In the genomic region with DNA sequence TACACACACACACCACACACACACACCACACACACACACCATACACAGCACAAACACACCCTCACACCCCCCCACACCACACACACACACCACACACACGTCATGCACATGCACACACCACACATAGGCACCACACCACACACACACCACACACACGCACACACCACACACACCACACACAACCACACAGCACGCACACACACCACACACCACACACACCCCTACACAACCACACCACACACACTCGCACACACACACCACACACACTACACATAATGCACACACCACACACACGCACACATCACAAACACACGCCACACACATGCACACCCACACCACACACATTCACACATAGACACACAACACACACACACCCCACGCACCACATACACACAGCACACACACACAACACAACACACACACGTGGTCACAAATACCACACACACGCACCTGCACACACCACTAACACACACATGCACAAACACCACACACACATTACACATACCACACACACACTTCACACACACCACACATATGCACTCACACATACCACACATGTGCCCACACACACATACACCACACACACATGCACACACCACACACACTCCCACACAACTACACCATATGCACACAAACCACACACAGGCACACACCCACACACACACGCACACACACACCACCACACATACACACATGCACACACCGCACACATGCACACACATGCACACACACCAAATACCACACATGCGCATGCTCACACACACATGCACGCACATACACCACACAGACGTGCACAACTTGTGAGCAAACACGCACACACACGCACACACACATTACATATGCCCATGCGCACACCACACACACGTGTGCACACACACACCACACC, we compare ENCODE assay signal across 1 cellular context.
TF ChIP-seq lines count a peak whose summit lies in the region.

No MANE protein-coding gene starts in this region.

TF ChIP-seq in HepG2, 621 proteins besides CTCF, POLR2A, EP300 and RAD21 (continued from another document and continues in another):
- TF ChIP-seq MAZ (IDR thresholded peaks at IDR 0.05; ENCODE audit: borderline replicate concordance, low read depth, low read length) (no peak), MAZ (CRISPR knock-in tag; IDR thresholded peaks at IDR 0.05; ENCODE audit: low read depth) (no peak), HOXA5 (CRISPR knock-in tag; IDR thresholded peaks at IDR 0.05) (no peak), RFX5 (IDR thresholded peaks at IDR 0.05; ENCODE audit: low read depth, low read length) (no peak), MIER3 (CRISPR knock-in tag; IDR thresholded peaks at IDR 0.05; ENCODE audit: borderline replicate concordance) (no peak), ZNF460 (CRISPR knock-in tag; IDR thresholded peaks at IDR 0.05; ENCODE audit: borderline replicate concordance) (no peak), ZNF101 (CRISPR knock-in tag; IDR thresholded peaks at IDR 0.05; ENCODE audit: borderline replicate concordance, low read depth) (0 out of 2 replicates have a peak, but pooled peaks have one; percentile 40), ZSCAN22 (CRISPR knock-in tag; IDR thresholded peaks at IDR 0.05) (no peak), ZNF780A (CRISPR knock-in tag; IDR thresholded peaks at IDR 0.05) (no peak), ZNF121 (CRISPR knock-in tag; IDR thresholded peaks at IDR 0.05) (no peak), KAT2B (IDR thresholded peaks at IDR 0.05; ENCODE audit: borderline replicate concordance, low read depth, low read length) (no peak), SYNCRIP (IDR thresholded peaks at IDR 0.05; ENCODE audit: insufficient read depth, low read depth, low read length) (no peak), ZNF761 (CRISPR knock-in tag; conservative IDR thresholded peaks at IDR 0.05) (no peak), SETDB1 (CRISPR knock-in tag; IDR thresholded peaks at IDR 0.05; ENCODE audit: borderline replicate concordance) (no peak), ZMAT3 (CRISPR knock-in tag; conservative IDR thresholded peaks at IDR 0.05) (no peak)
- TF ChIP-seq, protein P1, sequence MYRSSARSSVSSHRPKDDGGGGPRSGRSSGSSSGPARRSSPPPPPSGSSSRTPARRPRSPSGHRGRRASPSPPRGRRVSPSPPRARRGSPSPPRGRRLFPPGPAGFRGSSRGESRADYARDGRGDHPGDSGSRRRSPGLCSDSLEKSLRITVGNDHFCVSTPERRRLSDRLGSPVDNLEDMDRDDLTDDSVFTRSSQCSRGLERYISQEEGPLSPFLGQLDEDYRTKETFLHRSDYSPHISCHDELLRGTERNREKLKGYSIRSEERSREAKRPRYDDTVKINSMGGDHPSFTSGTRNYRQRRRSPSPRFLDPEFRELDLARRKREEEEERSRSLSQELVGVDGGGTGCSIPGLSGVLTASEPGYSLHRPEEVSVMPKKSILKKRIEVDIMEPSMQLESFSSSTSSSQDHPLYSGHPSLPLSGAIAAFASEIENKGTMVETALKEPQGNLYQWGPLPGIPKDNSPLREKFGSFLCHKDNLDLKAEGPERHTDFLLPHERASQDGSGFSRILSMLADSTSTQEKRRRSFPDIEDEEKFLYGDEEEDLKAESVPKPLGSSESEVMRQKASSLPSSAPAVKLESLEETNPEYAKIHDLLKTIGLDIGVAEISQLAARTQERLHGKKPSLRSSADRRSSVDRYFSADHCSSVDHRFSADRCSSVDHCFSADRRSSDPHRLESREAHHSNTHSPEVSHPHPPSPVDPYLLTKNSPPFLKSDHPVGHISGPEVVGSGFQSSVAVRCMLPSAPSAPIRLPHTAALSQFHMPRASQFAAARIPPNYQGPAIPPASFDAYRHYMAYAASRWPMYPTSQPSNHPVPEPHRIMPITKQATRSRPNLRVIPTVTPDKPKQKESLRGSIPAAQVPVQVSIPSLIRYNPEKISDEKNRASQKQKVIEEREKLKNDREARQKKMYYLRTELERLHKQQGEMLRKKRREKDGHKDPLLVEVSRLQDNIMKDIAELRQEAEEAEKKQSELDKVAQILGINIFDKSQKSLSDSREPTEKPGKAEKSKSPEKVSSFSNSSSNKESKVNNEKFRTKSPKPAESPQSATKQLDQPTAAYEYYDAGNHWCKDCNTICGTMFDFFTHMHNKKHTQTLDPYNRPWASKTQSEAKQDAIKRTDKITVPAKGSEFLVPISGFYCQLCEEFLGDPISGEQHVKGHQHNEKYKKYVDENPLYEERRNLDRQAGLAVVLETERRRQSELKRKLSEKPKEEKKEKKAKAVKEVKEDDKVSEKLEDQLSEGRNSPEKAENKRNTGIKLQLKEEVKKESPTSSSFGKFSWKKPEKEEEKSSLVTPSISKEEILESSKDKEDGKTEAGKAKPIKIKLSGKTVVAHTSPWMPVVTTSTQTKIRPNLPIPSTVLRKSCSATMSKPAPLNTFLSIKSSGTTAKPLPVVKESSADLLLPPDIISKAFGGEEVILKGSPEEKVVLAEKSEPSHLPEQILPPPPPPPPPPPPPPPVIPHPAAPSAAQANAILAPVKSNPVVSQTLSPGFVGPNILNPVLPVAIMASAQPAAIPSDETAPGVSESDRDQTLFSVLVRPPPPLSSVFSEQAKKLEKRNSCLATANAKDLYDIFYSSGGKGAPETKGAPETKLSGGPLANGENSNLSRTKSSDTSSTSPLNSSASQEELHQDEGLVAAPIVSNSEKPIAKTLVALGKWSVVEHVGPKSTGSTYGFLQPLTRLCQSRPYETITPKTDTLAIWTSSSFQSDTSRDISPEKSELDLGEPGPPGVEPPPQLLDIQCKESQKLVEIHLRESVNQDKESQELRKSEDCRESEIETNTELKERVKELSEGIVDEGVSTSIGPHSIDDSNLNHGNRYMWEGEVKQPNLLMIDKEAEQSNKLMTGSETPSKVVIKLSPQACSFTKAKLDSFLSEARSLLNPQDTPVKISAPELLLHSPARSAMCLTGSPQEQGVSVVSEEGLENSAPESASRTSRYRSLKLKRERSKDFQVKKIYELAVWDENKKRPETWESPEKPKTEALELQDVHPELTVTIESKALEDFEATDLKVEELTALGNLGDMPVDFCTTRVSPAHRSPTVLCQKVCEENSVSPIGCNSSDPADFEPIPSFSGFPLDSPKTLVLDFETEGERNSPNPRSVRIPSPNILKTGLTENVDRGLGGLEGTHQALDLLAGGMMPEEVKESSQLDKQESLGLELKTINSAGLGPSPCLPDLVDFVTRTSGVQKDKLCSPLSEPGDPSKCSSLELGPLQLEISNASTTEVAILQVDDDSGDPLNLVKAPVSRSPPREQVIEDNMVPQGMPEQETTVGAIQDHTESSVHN (CRISPR knock-in tag; IDR thresholded peaks at IDR 0.05), result peak; percentile 59; the same call in 1 of the 2 replicates
- TF ChIP-seq, protein P2, sequence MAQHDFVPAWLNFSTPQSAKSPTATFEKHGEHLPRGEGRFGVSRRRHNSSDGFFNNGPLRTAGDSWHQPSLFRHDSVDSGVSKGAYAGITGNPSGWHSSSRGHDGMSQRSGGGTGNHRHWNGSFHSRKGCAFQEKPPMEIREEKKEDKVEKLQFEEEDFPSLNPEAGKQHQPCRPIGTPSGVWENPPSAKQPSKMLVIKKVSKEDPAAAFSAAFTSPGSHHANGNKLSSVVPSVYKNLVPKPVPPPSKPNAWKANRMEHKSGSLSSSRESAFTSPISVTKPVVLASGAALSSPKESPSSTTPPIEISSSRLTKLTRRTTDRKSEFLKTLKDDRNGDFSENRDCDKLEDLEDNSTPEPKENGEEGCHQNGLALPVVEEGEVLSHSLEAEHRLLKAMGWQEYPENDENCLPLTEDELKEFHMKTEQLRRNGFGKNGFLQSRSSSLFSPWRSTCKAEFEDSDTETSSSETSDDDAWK (CRISPR knock-in tag; IDR thresholded peaks at IDR 0.05), result no peak
- TF ChIP-seq, protein P3, sequence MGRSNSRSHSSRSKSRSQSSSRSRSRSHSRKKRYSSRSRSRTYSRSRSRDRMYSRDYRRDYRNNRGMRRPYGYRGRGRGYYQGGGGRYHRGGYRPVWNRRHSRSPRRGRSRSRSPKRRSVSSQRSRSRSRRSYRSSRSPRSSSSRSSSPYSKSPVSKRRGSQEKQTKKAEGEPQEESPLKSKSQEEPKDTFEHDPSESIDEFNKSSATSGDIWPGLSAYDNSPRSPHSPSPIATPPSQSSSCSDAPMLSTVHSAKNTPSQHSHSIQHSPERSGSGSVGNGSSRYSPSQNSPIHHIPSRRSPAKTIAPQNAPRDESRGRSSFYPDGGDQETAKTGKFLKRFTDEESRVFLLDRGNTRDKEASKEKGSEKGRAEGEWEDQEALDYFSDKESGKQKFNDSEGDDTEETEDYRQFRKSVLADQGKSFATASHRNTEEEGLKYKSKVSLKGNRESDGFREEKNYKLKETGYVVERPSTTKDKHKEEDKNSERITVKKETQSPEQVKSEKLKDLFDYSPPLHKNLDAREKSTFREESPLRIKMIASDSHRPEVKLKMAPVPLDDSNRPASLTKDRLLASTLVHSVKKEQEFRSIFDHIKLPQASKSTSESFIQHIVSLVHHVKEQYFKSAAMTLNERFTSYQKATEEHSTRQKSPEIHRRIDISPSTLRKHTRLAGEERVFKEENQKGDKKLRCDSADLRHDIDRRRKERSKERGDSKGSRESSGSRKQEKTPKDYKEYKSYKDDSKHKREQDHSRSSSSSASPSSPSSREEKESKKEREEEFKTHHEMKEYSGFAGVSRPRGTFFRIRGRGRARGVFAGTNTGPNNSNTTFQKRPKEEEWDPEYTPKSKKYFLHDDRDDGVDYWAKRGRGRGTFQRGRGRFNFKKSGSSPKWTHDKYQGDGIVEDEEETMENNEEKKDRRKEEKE (IDR thresholded peaks at IDR 0.05), result no peak
- TF ChIP-seq, protein P4, sequence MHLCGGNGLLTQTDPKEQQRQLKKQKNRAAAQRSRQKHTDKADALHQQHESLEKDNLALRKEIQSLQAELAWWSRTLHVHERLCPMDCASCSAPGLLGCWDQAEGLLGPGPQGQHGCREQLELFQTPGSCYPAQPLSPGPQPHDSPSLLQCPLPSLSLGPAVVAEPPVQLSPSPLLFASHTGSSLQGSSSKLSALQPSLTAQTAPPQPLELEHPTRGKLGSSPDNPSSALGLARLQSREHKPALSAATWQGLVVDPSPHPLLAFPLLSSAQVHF (CRISPR knock-in tag; IDR thresholded peaks at IDR 0.05), result no peak
- TF ChIP-seq, protein P5, sequence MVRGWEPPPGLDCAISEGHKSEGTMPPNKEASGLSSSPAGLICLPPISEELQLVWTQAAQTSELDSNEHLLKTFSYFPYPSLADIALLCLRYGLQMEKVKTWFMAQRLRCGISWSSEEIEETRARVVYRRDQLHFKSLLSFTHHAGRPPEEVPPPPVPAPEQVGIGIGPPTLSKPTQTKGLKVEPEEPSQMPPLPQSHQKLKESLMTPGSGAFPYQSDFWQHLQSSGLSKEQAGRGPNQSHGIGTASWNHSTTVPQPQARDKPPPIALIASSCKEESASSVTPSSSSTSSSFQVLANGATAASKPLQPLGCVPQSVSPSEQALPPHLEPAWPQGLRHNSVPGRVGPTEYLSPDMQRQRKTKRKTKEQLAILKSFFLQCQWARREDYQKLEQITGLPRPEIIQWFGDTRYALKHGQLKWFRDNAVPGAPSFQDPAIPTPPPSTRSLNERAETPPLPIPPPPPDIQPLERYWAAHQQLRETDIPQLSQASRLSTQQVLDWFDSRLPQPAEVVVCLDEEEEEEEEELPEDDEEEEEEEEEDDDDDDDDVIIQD (CRISPR knock-in tag; IDR thresholded peaks at IDR 0.05; ENCODE audit: low read depth), result no peak
- TF ChIP-seq, protein P6, sequence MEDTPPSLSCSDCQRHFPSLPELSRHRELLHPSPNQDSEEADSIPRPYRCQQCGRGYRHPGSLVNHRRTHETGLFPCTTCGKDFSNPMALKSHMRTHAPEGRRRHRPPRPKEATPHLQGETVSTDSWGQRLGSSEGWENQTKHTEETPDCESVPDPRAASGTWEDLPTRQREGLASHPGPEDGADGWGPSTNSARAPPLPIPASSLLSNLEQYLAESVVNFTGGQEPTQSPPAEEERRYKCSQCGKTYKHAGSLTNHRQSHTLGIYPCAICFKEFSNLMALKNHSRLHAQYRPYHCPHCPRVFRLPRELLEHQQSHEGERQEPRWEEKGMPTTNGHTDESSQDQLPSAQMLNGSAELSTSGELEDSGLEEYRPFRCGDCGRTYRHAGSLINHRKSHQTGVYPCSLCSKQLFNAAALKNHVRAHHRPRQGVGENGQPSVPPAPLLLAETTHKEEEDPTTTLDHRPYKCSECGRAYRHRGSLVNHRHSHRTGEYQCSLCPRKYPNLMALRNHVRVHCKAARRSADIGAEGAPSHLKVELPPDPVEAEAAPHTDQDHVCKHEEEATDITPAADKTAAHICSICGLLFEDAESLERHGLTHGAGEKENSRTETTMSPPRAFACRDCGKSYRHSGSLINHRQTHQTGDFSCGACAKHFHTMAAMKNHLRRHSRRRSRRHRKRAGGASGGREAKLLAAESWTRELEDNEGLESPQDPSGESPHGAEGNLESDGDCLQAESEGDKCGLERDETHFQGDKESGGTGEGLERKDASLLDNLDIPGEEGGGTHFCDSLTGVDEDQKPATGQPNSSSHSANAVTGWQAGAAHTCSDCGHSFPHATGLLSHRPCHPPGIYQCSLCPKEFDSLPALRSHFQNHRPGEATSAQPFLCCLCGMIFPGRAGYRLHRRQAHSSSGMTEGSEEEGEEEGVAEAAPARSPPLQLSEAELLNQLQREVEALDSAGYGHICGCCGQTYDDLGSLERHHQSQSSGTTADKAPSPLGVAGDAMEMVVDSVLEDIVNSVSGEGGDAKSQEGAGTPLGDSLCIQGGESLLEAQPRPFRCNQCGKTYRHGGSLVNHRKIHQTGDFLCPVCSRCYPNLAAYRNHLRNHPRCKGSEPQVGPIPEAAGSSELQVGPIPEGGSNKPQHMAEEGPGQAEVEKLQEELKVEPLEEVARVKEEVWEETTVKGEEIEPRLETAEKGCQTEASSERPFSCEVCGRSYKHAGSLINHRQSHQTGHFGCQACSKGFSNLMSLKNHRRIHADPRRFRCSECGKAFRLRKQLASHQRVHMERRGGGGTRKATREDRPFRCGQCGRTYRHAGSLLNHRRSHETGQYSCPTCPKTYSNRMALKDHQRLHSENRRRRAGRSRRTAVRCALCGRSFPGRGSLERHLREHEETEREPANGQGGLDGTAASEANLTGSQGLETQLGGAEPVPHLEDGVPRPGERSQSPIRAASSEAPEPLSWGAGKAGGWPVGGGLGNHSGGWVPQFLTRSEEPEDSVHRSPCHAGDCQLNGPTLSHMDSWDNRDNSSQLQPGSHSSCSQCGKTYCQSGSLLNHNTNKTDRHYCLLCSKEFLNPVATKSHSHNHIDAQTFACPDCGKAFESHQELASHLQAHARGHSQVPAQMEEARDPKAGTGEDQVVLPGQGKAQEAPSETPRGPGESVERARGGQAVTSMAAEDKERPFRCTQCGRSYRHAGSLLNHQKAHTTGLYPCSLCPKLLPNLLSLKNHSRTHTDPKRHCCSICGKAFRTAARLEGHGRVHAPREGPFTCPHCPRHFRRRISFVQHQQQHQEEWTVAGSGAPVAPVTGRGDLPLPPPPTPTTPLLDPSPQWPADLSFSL (CRISPR knock-in tag; IDR thresholded peaks at IDR 0.05), result peak; percentile 91
- TF ChIP-seq, protein P7, sequence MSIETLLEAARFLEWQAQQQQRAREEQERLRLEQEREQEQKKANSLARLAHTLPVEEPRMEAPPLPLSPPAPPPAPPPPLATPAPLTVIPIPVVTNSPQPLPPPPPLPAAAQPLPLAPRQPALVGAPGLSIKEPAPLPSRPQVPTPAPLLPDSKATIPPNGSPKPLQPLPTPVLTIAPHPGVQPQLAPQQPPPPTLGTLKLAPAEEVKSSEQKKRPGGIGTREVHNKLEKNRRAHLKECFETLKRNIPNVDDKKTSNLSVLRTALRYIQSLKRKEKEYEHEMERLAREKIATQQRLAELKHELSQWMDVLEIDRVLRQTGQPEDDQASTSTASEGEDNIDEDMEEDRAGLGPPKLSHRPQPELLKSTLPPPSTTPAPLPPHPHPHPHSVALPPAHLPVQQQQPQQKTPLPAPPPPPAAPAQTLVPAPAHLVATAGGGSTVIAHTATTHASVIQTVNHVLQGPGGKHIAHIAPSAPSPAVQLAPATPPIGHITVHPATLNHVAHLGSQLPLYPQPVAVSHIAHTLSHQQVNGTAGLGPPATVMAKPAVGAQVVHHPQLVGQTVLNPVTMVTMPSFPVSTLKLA (IDR thresholded peaks at IDR 0.05), result peak; percentile 89
